8 cellular contexts compared by ENCODE assay signal in genomic region chr7:91164948-91165845, GRCh38.
DNase-seq lines count a peak whose midpoint lies in the region; TF ChIP-seq lines count a peak whose summit lies in the region.

No MANE protein-coding gene starts in this region.

- no peak overlapping the region for H3K27ac ChIP-seq in left ventricle myocardium inferior (replicated peaks)

- intact Hi-C loops in left ventricle myocardium inferior (cut with micrococcal nuclease): no loop called here

- H3K36me3 ChIP-seq in left ventricle myocardium inferior: no peaks in the 10 kb centered on the region

- H3K27me3 ChIP-seq in left ventricle myocardium inferior (ENCODE audit: low read depth): no peaks in the 10 kb centered on the region

- no peaks in the 10 kb centered on the region for H3K9me3 ChIP-seq in left ventricle myocardium inferior (replicated peaks)

- TF ChIP-seq CTCF in GM13977 (IDR thresholded peaks at IDR 0.05; ENCODE audit: extremely low read depth, insufficient read depth, missing control alignments): no peak
- no peak for TF ChIP-seq CTCF in left ventricle myocardium inferior (IDR thresholded peaks at IDR 0.05; ENCODE audit: borderline replicate concordance)

- in situ Hi-C loops in GM13977 (cut with MboI; ENCODE audit: low pct_unique_long_range_greater_than_20kb, low sequenced_read_pairs, unreplicated experiment): no loop called here

- peak; percentile 44 for DNase-seq in GM13977 (ENCODE audit: low spot score)
- peak; percentile 92 for DNase-seq in HCEC 1CT
- DNase-seq in MV-4-11 (lab: John Stamatoyannopoulos, UW): peak; percentile 77
- DNase-seq in glomerular visceral epithelial cell (ENCODE audit: extremely low spot score): peak; percentile 75
- DNase-seq in stimulated activated CD4-positive, alpha-beta T cell treated with anti-CD3 and anti-CD28 coated beads, Interleukin-2, amount 100 ng/mL, for 24 hours: no peak
- no peak for DNase-seq in stimulated activated CD4-positive, alpha-beta T cell treated with anti-CD3 and anti-CD28 coated beads, Interleukin-1b, Interleukin-23, amount 100 ng/mL, for 48 hours
- DNase-seq in NCI-H1694 (lab: John Stamatoyannopoulos, UW): no peak
- DNase-seq in left ventricle myocardium inferior: no peak

- peaks cover 4% of the 10 kb centered on the region for H3K4me1 ChIP-seq in left ventricle myocardium inferior

- no peak overlapping the region for H3K4me3 ChIP-seq in left ventricle myocardium inferior

Comparison
In these comparisons a context has a peak if more than half of its experiments do, and no peak if none do; other contexts are left out.
1. DNase-seq: peak in GM13977 (single experiment), HCEC 1CT (single experiment), MV-4-11 (single experiment) and glomerular visceral epithelial cell (single experiment); none in stimulated activated CD4-positive, alpha-beta T cell treated with anti-CD3 and anti-CD28 coated beads, Interleukin-2, amount 100 ng/mL, for 24 hours (0 of 2), stimulated activated CD4-positive, alpha-beta T cell treated with anti-CD3 and anti-CD28 coated beads, Interleukin-1b, Interleukin-23, amount 100 ng/mL, for 48 hours (single experiment), NCI-H1694 (single experiment) and left ventricle myocardium inferior (single experiment).